In genomic region chr7:116236020-116236630, GRCh38 we compare ENCODE assay signal across 8 cellular contexts. TPM values are rescaled to one million over a fixed set of nuclear protein-coding genes. Genes with fewer than 3 reads are reported as not detected.
DNase-seq lines count a peak whose midpoint lies in the region; ATAC-seq and TF ChIP-seq lines count a peak whose summit lies in the region.

No MANE protein-coding gene starts in this region.

- POLR2A ChIA-PET in naive thymus-derived CD8-positive, alpha-beta T cell (lab: Charles Lee), result interaction anchor here (1.0 to 7.8 kb wide), 3 partner anchors 25 to 290 kb away, joined by 3 to 62 read pairs (median 6); partner anchors contain the start of gene TES
- POLR2A ChIA-PET in HEK293T (lab: Yijun Ruan, JAX), result interaction anchor here (1.1 to 1.4 kb wide), 2 partner anchors 25 to 51 kb away, joined by 3 read pairs; no protein-coding TSS in a partner anchor

- no peak overlapping the region for H3K4me3 Mint-ChIP-seq in endothelial cell (ENCODE audit: unreplicated experiment)
- peak overlapping the region in 1 of 10 donors; percentile 18 for H3K4me3 Mint-ChIP-seq in naive thymus-derived CD8-positive, alpha-beta T cell

- peak; percentile 48 for ATAC-seq in GM21717 (IDR thresholded peaks at IDR 0.05; ENCODE audit: unreplicated experiment)
- ATAC-seq in naive thymus-derived CD8-positive, alpha-beta T cell, result peak; percentile 70 to 77

- TF ChIP-seq CTCF in endothelial cell (IDR thresholded peaks at IDR 0.05; ENCODE audit: unreplicated experiment), result peak; percentile 66

- CTCF ChIA-PET in HEK293T (lab: Yijun Ruan, JAX), result interaction anchor here (0.8 to 5.0 kb wide), 7 partner anchors 10 to 58 kb away, joined by 3 to 54 read pairs (median 4); partner anchors contain the start of gene TES

- H3K27ac Mint-ChIP-seq in endothelial cell (ENCODE audit: unreplicated experiment), result no peak overlapping the region
- H3K27ac Mint-ChIP-seq in naive thymus-derived CD8-positive, alpha-beta T cell, result peak overlapping the region in 4 of 10 donors; percentile 35 to 69 (median 51)

- DNase-seq in EL (peak; percentile 51), NCI-H2081 treated with DMSO at 0.1 percent for 48 hours (lab: John Stamatoyannopoulos, UW) (peak; percentile 28), endothelial cell (ENCODE audit: low spot score) (peak; percentile 33), HEK293T (ENCODE audit: extremely low spot score) (no peak), 8988T (no peak)
- peak; percentile 58 for DNase-seq in activated CD4-positive, alpha-beta T cell treated with anti-CD3 and anti-CD28 coated beads for 48 hours
- peak; percentile 15 to 74 (median 52) for DNase-seq in naive thymus-derived CD8-positive, alpha-beta T cell

- H3K27me3 Mint-ChIP-seq in endothelial cell (ENCODE audit: unreplicated experiment), result no peaks in the 10 kb centered on the region
- no peaks in the 10 kb centered on the region for H3K27me3 Mint-ChIP-seq in naive thymus-derived CD8-positive, alpha-beta T cell

- no peaks in the 10 kb centered on the region for H3K9me3 Mint-ChIP-seq in endothelial cell (ENCODE audit: unreplicated experiment)
- no peaks in the 10 kb centered on the region for H3K9me3 Mint-ChIP-seq in naive thymus-derived CD8-positive, alpha-beta T cell

- peaks cover 10% of the 10 kb centered on the region for H3K4me1 Mint-ChIP-seq in endothelial cell (ENCODE audit: unreplicated experiment)
- peaks cover 23 to 87% (median 70%) of the 10 kb centered on the region in 4 donors for H3K4me1 Mint-ChIP-seq in naive thymus-derived CD8-positive, alpha-beta T cell

- no peaks in the 10 kb centered on the region for H3K36me3 Mint-ChIP-seq in endothelial cell (ENCODE audit: low read depth, unreplicated experiment)
- peaks cover 0 to 48% (median 9%) of the 10 kb centered on the region in 3 donors for H3K36me3 Mint-ChIP-seq in naive thymus-derived CD8-positive, alpha-beta T cell

TF ChIP-seq in HEK293T, 16 proteins besides CTCF, POLR2A, EP300 and RAD21:
- TF ChIP-seq FOXM1 (IDR thresholded peaks at IDR 0.05; ENCODE audit: borderline replicate concordance) (no peak), FOXK2 (IDR thresholded peaks at IDR 0.05) (no peak)

RNA-seq across cellular contexts. Expression of gene TES, which starts 25.8 kb away (rescaled TPM):
- total RNA-seq in endothelial cell (ENCODE audit: unreplicated experiment), result 63.4 TPM
- total RNA-seq in naive thymus-derived CD8-positive, alpha-beta T cell, result 100 to 1,000 TPM; 119 to 122 TPM
- polyA plus RNA-seq in naive thymus-derived CD8-positive, alpha-beta T cell, result 100 to 1,000 TPM; 177 to 185 (median 181) TPM

Comparison
In these comparisons a context has a peak if more than half of its experiments do, and no peak if none do; other contexts are left out.
1. DNase-seq: peak in EL (single experiment), NCI-H2081 treated with DMSO at 0.1 percent for 48 hours (single experiment), activated CD4-positive, alpha-beta T cell treated with anti-CD3 and anti-CD28 coated beads for 48 hours (single experiment), endothelial cell (single experiment) and naive thymus-derived CD8-positive, alpha-beta T cell (10 of 10); none in HEK293T (single experiment) and 8988T (single experiment).